ENCODE assay signal across 1 cellular context in genomic region chr7:150522931-150523330, GRCh38. TPM values are rescaled to one million over a fixed set of nuclear protein-coding genes. Genes with fewer than 3 reads are reported as not detected.
"Had no signal": no experiment of that assay in that cellular context is flagged by ENCODE, and none has a peak within 500 bp of the region (broad histone marks: within the 10 kb centered on the region; RNA-seq: fewer than 3 reads in every experiment).

No MANE protein-coding gene starts in this region.

RNA-seq across cellular contexts. Expression of gene GIMAP7, which starts 8.3 kb away (rescaled TPM):
- total RNA-seq: endodermal cell had no signal
